ENCODE assay signal across 13 cellular contexts in genomic region chr5:34498582-34498981, GRCh38.
A peak's percentile ranks its signal among the peaks of the same experiment; 100 is the strongest.
DNase-seq lines count a peak whose midpoint lies in the region; ATAC-seq and TF ChIP-seq lines count a peak whose summit lies in the region.
"Had no signal": no experiment of that assay in that cellular context is flagged by ENCODE, and none has a peak within 500 bp of the region (broad histone marks: within the 10 kb centered on the region; RNA-seq: fewer than 3 reads in every experiment).

No MANE protein-coding gene starts in this region.

- TF ChIP-seq CTCF in HFFc6 (IDR thresholded peaks at IDR 0.05) (no peak), left lung (IDR thresholded peaks at IDR 0.05) (no peak)

- H3K4me1 ChIP-seq in SJSA1 (replicated peaks), result peaks cover 34% of the 10 kb centered on the region
- H3K4me1 ChIP-seq in left lung, result peaks cover 27 to 41% of the 10 kb centered on the region in 2 donors

- H3K4me3 ChIP-seq in SJSA1, result no peak overlapping the region
- H3K4me3 ChIP-seq in left lung, result no peak overlapping the region
- H3K4me3 ChIP-seq: testis had no signal

- peak overlapping the region; percentile 95 for H3K27ac Mint-ChIP-seq in HFFc6
- peak overlapping the region; percentile 84 for H3K27ac Mint-ChIP-seq in stimulated activated naive B cell treated with anti-CD40 and anti-IgM and Interleukin-4, amounts not matched to agents 10 μg/mL and 1 μg/mL and 100 μg/mL, for 72 hours

- H3K36me3 Mint-ChIP-seq in HFFc6 (ENCODE audit: low read depth), result peaks cover 10% of the 10 kb centered on the region
- no peaks in the 10 kb centered on the region for H3K36me3 Mint-ChIP-seq in stimulated activated naive B cell treated with anti-CD40 and anti-IgM and Interleukin-4, amounts not matched to agents 10 μg/mL and 1 μg/mL and 100 μg/mL, for 72 hours

- H3K4me1 Mint-ChIP-seq in HFFc6 (ENCODE audit: low read depth), result peaks cover 68% of the 10 kb centered on the region
- peaks cover 20 to 30% of the 10 kb centered on the region in 2 donors for H3K4me1 Mint-ChIP-seq in stimulated activated naive B cell treated with anti-CD40 and anti-IgM and Interleukin-4, amounts not matched to agents 10 μg/mL and 1 μg/mL and 100 μg/mL, for 72 hours

- intact Hi-C loops in left lung (cut with DNase I), result no loop called here

- no peaks in the 10 kb centered on the region for H3K9me3 ChIP-seq in SJSA1 (replicated peaks)
- H3K9me3 ChIP-seq in left lung, result no peaks in the 10 kb centered on the region
- H3K9me3 ChIP-seq: testis had no signal

- no peaks in the 10 kb centered on the region for H3K27me3 ChIP-seq in SJSA1 (replicated peaks)
- no peaks in the 10 kb centered on the region for H3K27me3 ChIP-seq in left lung
- H3K27me3 ChIP-seq: testis had no signal

- H3K9me3 Mint-ChIP-seq in HFFc6, result peaks cover 11% of the 10 kb centered on the region
- no peaks in the 10 kb centered on the region for H3K9me3 Mint-ChIP-seq in stimulated activated naive B cell treated with anti-CD40 and anti-IgM and Interleukin-4, amounts not matched to agents 10 μg/mL and 1 μg/mL and 100 μg/mL, for 72 hours

- H3K4me3 Mint-ChIP-seq in HFFc6, result peak overlapping the region; percentile 65; the same call in 1 of the 2 replicates
- no peak overlapping the region for H3K4me3 Mint-ChIP-seq in stimulated activated naive B cell treated with anti-CD40 and anti-IgM and Interleukin-4, amounts not matched to agents 10 μg/mL and 1 μg/mL and 100 μg/mL, for 72 hours

- peaks cover 2% of the 10 kb centered on the region; the same call in 1 of the 2 replicates for H3K27me3 Mint-ChIP-seq in HFFc6 (ENCODE audit: insufficient read depth)
- H3K27me3 Mint-ChIP-seq in stimulated activated naive B cell treated with anti-CD40 and anti-IgM and Interleukin-4, amounts not matched to agents 10 μg/mL and 1 μg/mL and 100 μg/mL, for 72 hours, result peaks cover 0 to 4% of the 10 kb centered on the region in 2 donors

- DNase-seq in HFFc6 (no peak), SJSA1 (ENCODE audit: low read depth in 1 of 2, low spot score in 2 of 2) (no peak), left lung (no peak), GOT3 (lab: John Stamatoyannopoulos, UW) (no peak)
- no peak for DNase-seq in stimulated activated naive B cell treated with anti-CD40 and anti-IgM and Interleukin-4, amounts not matched to agents 10 μg/mL and 1 μg/mL and 100 μg/mL, for 72 hours
- no peak for DNase-seq in activated CD4-positive, CD25-positive, alpha-beta regulatory T cell (lab: John Stamatoyannopoulos, UW)
- DNase-seq: amygdala; DMS79 treated with DMSO at 0.1 percent for 48 hours; NCI-H2171 treated with DMSO at 0.1 percent for 48 hours; SHP77 treated with DMSO at 0.1 percent for 48 hours; stimulated activated CD4-positive, alpha-beta T cell treated with anti-CD3 and anti-CD28 coated beads, Interleukin-2, amount 100 ng/mL, for 48 hours; testis had no signal

- H3K27ac ChIP-seq in SJSA1 (peak overlapping the region; percentile 63), left lung (peak overlapping the region; percentile 65 to 76)

- ATAC-seq in left lung, result peak; percentile 65
- no peak for ATAC-seq in stimulated activated naive B cell treated with anti-CD40 and anti-IgM and Interleukin-4, amounts not matched to agents 10 μg/mL and 1 μg/mL and 100 μg/mL, for 72 hours (replicated peaks)
- ATAC-seq in HG03460 (IDR thresholded peaks at IDR 0.05; ENCODE audit: unreplicated experiment), result no peak

- no peaks in the 10 kb centered on the region for H3K36me3 ChIP-seq in SJSA1
- no peaks in the 10 kb centered on the region for H3K36me3 ChIP-seq in left lung
